In the genomic region with DNA sequence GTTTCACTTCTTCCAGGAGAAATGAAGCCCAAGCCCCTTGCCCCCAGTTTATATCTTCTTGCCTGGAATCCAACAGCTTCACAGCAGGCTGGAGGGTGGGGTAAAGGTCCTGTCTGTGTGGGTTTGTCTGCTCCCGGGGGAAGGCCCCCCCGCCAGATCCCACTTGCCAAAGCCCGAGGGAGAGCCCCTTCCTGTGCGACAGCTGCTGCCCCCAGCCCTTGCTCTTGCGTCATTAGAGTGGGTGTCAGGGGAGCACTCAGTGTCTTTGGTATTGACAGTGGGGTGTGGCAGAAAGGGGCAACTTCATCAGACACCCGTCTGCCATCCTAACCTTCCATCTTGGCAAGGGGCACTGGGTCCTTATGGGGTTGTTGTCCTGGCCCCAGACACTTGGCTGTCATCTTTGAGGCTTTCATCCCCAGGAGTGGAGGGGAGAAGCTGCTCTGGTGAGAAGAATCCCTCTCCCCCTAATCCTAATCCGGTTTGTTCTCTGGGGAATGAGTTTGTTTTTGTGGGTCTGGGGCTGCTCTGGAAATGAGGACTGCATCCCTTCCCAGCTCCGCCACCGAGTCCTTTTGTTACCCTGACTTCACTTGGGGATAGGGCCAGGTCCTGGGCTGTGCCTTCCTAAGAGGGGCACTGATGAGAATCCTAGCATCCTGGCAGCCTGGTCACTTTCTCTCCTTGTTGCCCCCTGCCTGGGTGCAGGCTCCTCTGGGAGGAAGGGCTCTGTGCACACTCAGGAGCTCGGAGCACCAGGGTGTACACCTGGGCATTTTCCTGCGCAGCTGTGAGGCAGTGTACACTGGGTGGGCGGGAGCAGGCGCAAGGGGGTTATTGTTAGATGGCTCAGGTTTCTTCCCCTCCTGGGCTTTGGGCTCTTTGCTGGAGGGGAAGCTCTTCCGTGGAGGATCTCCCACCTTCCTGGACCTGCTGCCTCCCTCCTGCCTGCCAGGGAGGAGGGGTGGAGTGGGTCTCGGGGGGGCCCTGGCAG, we compare ENCODE assay signal across 9 cellular contexts. TPM values are rescaled to one million over a fixed set of nuclear protein-coding genes. Genes with fewer than 3 reads are reported as not detected.
DNase-seq lines count a peak whose midpoint lies in the region; ATAC-seq, FAIRE-seq and TF ChIP-seq lines count a peak whose summit lies in the region.
"Had no signal": no experiment of that assay in that cellular context is flagged by ENCODE, and none has a peak within 500 bp of the region (broad histone marks: within the 10 kb centered on the region; RNA-seq: fewer than 3 reads in every experiment).

No MANE protein-coding gene starts in this region.

- WGBS in HepG2 (ENCODE audit: low lambda C conversion rate) = 40% methylated on average over 11 of the region's 15 CpGs
- 35% methylated on average over 9 of the region's 15 CpGs for WGBS in suprapubic skin

- no peak overlapping the region for H3K27ac Mint-ChIP-seq in T-helper 1 cell treated with Interleukin-12 subunit alpha and Interleukin-12 subunit beta and Interleukin-4 antibody, amounts not matched to agents 30 μg/mL and 1 μg/mL, for 36 hours
- peak overlapping the region; percentile 85 for H3K27ac Mint-ChIP-seq in astrocyte (ENCODE audit: unreplicated experiment)

- H3K4me1 Mint-ChIP-seq in T-helper 1 cell treated with Interleukin-12 subunit alpha and Interleukin-12 subunit beta and Interleukin-4 antibody, amounts not matched to agents 30 μg/mL and 1 μg/mL, for 36 hours (ENCODE audit: low read depth) = peaks cover 33% of the 10 kb centered on the region
- peaks cover 31% of the 10 kb centered on the region for H3K4me1 Mint-ChIP-seq in astrocyte (ENCODE audit: low read depth, unreplicated experiment)

- 0 out of 4 replicates have a peak, but pooled peaks of 1 of the 2 experiments have one; percentile 2 for TF ChIP-seq POLR2A in HepG2 (IDR thresholded peaks at IDR 0.05; ENCODE audit: insufficient read depth in 1 of 2, low read depth in 2 of 2, low read length in 2 of 2)
- TF ChIP-seq POLR2A in suprapubic skin (IDR thresholded peaks at IDR 0.05) = no peak

- H3K9ac ChIP-seq in astrocyte (ENCODE audit: low read length) = peak overlapping the region; percentile 88
- peak overlapping the region; percentile 76 for H3K9ac ChIP-seq in HepG2 (ENCODE audit: insufficient read depth, low read depth, low read length)

- H4K20me1 ChIP-seq in astrocyte (ENCODE audit: insufficient read depth, low read length) (peaks cover 56% of the 10 kb centered on the region), HepG2 (ENCODE audit: insufficient read depth, low read length) (peaks cover 16% of the 10 kb centered on the region)

- intact Hi-C loops in HepG2 (cut with micrococcal nuclease; ENCODE audit: unreplicated experiment) = loop anchor here (2.0 kb wide), 1 partner anchor 27 kb away; no protein-coding TSS in a partner anchor

- in situ Hi-C loops in HepG2 (cut with HindIII; ENCODE audit: extremely low pct_ligation_motif_present, low pct_unique_long_range_greater_than_20kb) = no loop called here

- DNase-seq in T-helper 1 cell (no peak), astrocyte (ENCODE audit: low read depth) (no peak), HepG2 (ENCODE audit: low spot score) (no peak), suprapubic skin (ENCODE audit: low spot score in 2 of 2) (no peak), cerebellum (ENCODE audit: low spot score) (no peak)
- DNase-seq: DND-41 had no signal

- H3K4me3 ChIP-seq in astrocyte (ENCODE audit: insufficient read depth, low read depth, low read length) (peak overlapping the region; percentile 63), HepG2 (replicated peaks in 1 of 3; ENCODE audit: insufficient read depth in 1 of 3, low read depth in 2 of 3, low read length in 3 of 3) (peak overlapping the region; percentile 79 to 88 (median 84)), suprapubic skin (peak overlapping the region; percentile 70)

- BruUV-seq in HepG2 (replicated peaks; lab: Mats Ljungman, UMichigan) = TSS peak; percentile 46

- TF ChIP-seq CTCF in astrocyte (IDR thresholded peaks at IDR 0.05; ENCODE audit: insufficient read depth, low read depth, low read length) (no peak), HepG2 (CRISPR knock-in tag; IDR thresholded peaks at IDR 0.05) (no peak), suprapubic skin (IDR thresholded peaks at IDR 0.05) (no peak)

- H3K9me3 Mint-ChIP-seq in T-helper 1 cell treated with Interleukin-12 subunit alpha and Interleukin-12 subunit beta and Interleukin-4 antibody, amounts not matched to agents 30 μg/mL and 1 μg/mL, for 36 hours = no peaks in the 10 kb centered on the region
- H3K9me3 Mint-ChIP-seq in astrocyte (ENCODE audit: unreplicated experiment) = no peaks in the 10 kb centered on the region

- H3K4me1 ChIP-seq in astrocyte (ENCODE audit: insufficient read depth, low read length) = peaks cover 64% of the 10 kb centered on the region
- H3K4me1 ChIP-seq in HepG2 (ENCODE audit: insufficient read depth, low read length) = peaks cover 68% of the 10 kb centered on the region
- H3K4me1 ChIP-seq in suprapubic skin = peaks cover 96% of the 10 kb centered on the region

- H3K4me3 Mint-ChIP-seq in T-helper 1 cell treated with Interleukin-12 subunit alpha and Interleukin-12 subunit beta and Interleukin-4 antibody, amounts not matched to agents 30 μg/mL and 1 μg/mL, for 36 hours = peak overlapping the region; percentile 51
- peak overlapping the region; percentile 93 for H3K4me3 Mint-ChIP-seq in astrocyte (ENCODE audit: unreplicated experiment)

- ATAC-seq in HepG2 (no peak), HG02973 (IDR thresholded peaks at IDR 0.05; ENCODE audit: unreplicated experiment) (no peak), HG03354 (IDR thresholded peaks at IDR 0.05; ENCODE audit: poor library complexity, severe bottlenecking, unreplicated experiment) (no peak)

- H3K27ac ChIP-seq in astrocyte (ENCODE audit: low read depth, low read length) = peak overlapping the region; percentile 51
- no peak overlapping the region for H3K27ac ChIP-seq in HepG2 (ENCODE audit: extremely low read length, insufficient read depth, low read length)
- peak overlapping the region; percentile 96 for H3K27ac ChIP-seq in suprapubic skin

- H3K36me3 ChIP-seq in astrocyte (ENCODE audit: insufficient read depth, low read length) (peaks cover 4% of the 10 kb centered on the region), HepG2 (replicated peaks in 1 of 2; ENCODE audit: control insufficient read depth in 1 of 2, insufficient read depth in 2 of 2, low read length in 2 of 2) (peaks cover 2 to 6% of the 10 kb centered on the region in 2 experiments; a peak in 3 of 5 replicates), suprapubic skin (no peaks in the 10 kb centered on the region)

- peaks cover 8% of the 10 kb centered on the region for H3K27me3 Mint-ChIP-seq in T-helper 1 cell treated with Interleukin-12 subunit alpha and Interleukin-12 subunit beta and Interleukin-4 antibody, amounts not matched to agents 30 μg/mL and 1 μg/mL, for 36 hours (ENCODE audit: low read depth)
- no peaks in the 10 kb centered on the region for H3K27me3 Mint-ChIP-seq in astrocyte (ENCODE audit: low read depth, unreplicated experiment)

- no peak for TF ChIP-seq RAD21 in HepG2 (CRISPR knock-in tag; IDR thresholded peaks at IDR 0.05)

- H3K9me3 ChIP-seq in astrocyte (ENCODE audit: insufficient read depth, low read depth, low read length) (no peaks in the 10 kb centered on the region), HepG2 (ENCODE audit: low read length) (no peaks in the 10 kb centered on the region), suprapubic skin (no peaks in the 10 kb centered on the region)

- no peak for FAIRE-seq in astrocyte (lab: Jason Lieb, UNC)
- FAIRE-seq in HepG2 (lab: Jason Lieb, UNC) = no peak

- H3K36me3 Mint-ChIP-seq in T-helper 1 cell treated with Interleukin-12 subunit alpha and Interleukin-12 subunit beta and Interleukin-4 antibody, amounts not matched to agents 30 μg/mL and 1 μg/mL, for 36 hours (ENCODE audit: low read depth) = peaks cover 14% of the 10 kb centered on the region
- peaks cover 4% of the 10 kb centered on the region for H3K36me3 Mint-ChIP-seq in astrocyte (ENCODE audit: low read depth, unreplicated experiment)

- no peak; a peak in 1 of 4 replicates for TF ChIP-seq EP300 in HepG2 (IDR thresholded peaks at IDR 0.05; ENCODE audit: low read depth in 2 of 2, low read length in 2 of 2)
- no peak for TF ChIP-seq EP300 in HepG2 (CRISPR knock-in tag; IDR thresholded peaks at IDR 0.05; ENCODE audit: borderline replicate concordance)
- no peak for TF ChIP-seq EP300 in suprapubic skin (IDR thresholded peaks at IDR 0.05)

- CTCF ChIA-PET in HepG2 (lab: Yijun Ruan, JAX; ENCODE audit: low intra/inter-chr PET ratio, low total read pairs) = no interaction called here

- H3K79me2 ChIP-seq in astrocyte (ENCODE audit: insufficient read depth, low read length) = peaks cover 66% of the 10 kb centered on the region
- peaks cover 35% of the 10 kb centered on the region for H3K79me2 ChIP-seq in HepG2 (ENCODE audit: insufficient read depth, low read length)

- H2AFZ ChIP-seq in astrocyte (ENCODE audit: low read depth, low read length) = no peak overlapping the region
- H2AFZ ChIP-seq in HepG2 (ENCODE audit: low read length) = no peak overlapping the region

- no peaks in the 10 kb centered on the region for H3K27me3 ChIP-seq in astrocyte (ENCODE audit: insufficient read depth, low read length)
- H3K27me3 ChIP-seq in HepG2 (ENCODE audit: control insufficient read depth in 1 of 2, insufficient read depth in 2 of 2, low read length in 2 of 2) = no peaks in the 10 kb centered on the region
- H3K27me3 ChIP-seq in suprapubic skin = no peaks in the 10 kb centered on the region

- H3K4me2 ChIP-seq in astrocyte (ENCODE audit: low read length) = peak overlapping the region; percentile 95
- peak overlapping the region; percentile 94 for H3K4me2 ChIP-seq in HepG2 (ENCODE audit: low read depth, low read length)

- POLR2A ChIA-PET in HepG2 (lab: Yijun Ruan, JAX) = interaction anchor here (0.8 to 6.6 kb wide), 12 partner anchors 9 to 1345 kb away, joined by 3 to 48 read pairs (median 6); partner anchors contain the start of genes EIF1 and RARA

RNA-seq across cellular contexts. Expression of gene GJD3, which starts 21.1 kb away (rescaled TPM):
- 0.34 and 0.43 TPM in 2 replicates for total RNA-seq in astrocyte
- total RNA-seq in HepG2 (2016; rRNA removed; fragmentation: Illumina TruSeq; extraction: Trizol) = not detected in 2 replicates
- total RNA-seq in HepG2 (2016; cell fraction: cytosol; rRNA removed; fragmentation: Illumina TruSeq; extraction: Trizol; ENCODE audit: low read depth) = not detected in 2 replicates
- total RNA-seq in HepG2 (2016; cell fraction: insoluble cytoplasmic fraction; rRNA removed; fragmentation: Illumina TruSeq; extraction: Trizol) = not detected in 2 replicates
- total RNA-seq in HepG2 (2016; cell fraction: membrane; rRNA removed; fragmentation: Illumina TruSeq; extraction: Trizol) = not detected in 2 replicates
- not detected in 2 replicates for total RNA-seq in HepG2 (2016; cell fraction: nucleus; rRNA removed; fragmentation: Illumina TruSeq; extraction: Trizol)
- polyA plus RNA-seq in HepG2 (2011; rRNA removed) = not detected in 2 replicates
- not detected in 2 replicates for polyA plus RNA-seq in HepG2 (2011; cell fraction: cytosol; rRNA removed)
- not detected in 2 replicates for polyA plus RNA-seq in HepG2 (2011; cell fraction: nucleus; rRNA removed)
- polyA plus RNA-seq in HepG2 (2012) = not detected in 2 replicates
- not detected in 2 replicates for polyA plus RNA-seq in HepG2 (2016; cell fraction: cytosol; fragmentation: Illumina TruSeq; extraction: Trizol; ENCODE audit: low read depth)
- polyA plus RNA-seq in HepG2 (2016; cell fraction: insoluble cytoplasmic fraction; fragmentation: Illumina TruSeq; extraction: Trizol; ENCODE audit: low read depth) = not detected in 2 replicates
- polyA plus RNA-seq in HepG2 (2016; cell fraction: membrane; fragmentation: Illumina TruSeq; extraction: Trizol; ENCODE audit: low read depth) = not detected in 2 replicates
- not detected in 2 replicates for polyA plus RNA-seq in HepG2 (2016; cell fraction: nucleus; fragmentation: Illumina TruSeq; extraction: Trizol; ENCODE audit: insufficient read depth, low read depth)
- polyA minus RNA-seq in HepG2 (2011; rRNA and poly(A)+ RNA removed; ENCODE audit: low replicate concordance) = not detected in 2 replicates
- not detected in 2 replicates for polyA minus RNA-seq in HepG2 (2011; cell fraction: cytosol; rRNA and poly(A)+ RNA removed)
- not detected in 2 replicates for polyA minus RNA-seq in HepG2 (2011; cell fraction: nucleus; rRNA and poly(A)+ RNA removed)
- 1 to 10 TPM in 1 of 4 donors, not detected in 3; 2.1 TPM for total RNA-seq in suprapubic skin
- total RNA-seq in cerebellum = 0.45 TPM

RNA-seq across cellular contexts. Expression of gene RARA, which starts 34.4 kb away (rescaled TPM):
- total RNA-seq in astrocyte = 37.6 and 38.8 TPM in 2 replicates
- 8.6 and 8.9 TPM in 2 replicates for total RNA-seq in HepG2 (2016; rRNA removed; fragmentation: Illumina TruSeq; extraction: Trizol)
- total RNA-seq in HepG2 (2016; cell fraction: cytosol; rRNA removed; fragmentation: Illumina TruSeq; extraction: Trizol; ENCODE audit: low read depth) = 3.2 and 3.7 TPM in 2 replicates
- total RNA-seq in HepG2 (2016; cell fraction: insoluble cytoplasmic fraction; rRNA removed; fragmentation: Illumina TruSeq; extraction: Trizol) = 6.7 and 9.5 TPM in 2 replicates
- total RNA-seq in HepG2 (2016; cell fraction: membrane; rRNA removed; fragmentation: Illumina TruSeq; extraction: Trizol) = 8.2 and 11.1 TPM in 2 replicates
- 6.0 and 7.0 TPM in 2 replicates for total RNA-seq in HepG2 (2016; cell fraction: nucleus; rRNA removed; fragmentation: Illumina TruSeq; extraction: Trizol)
- polyA plus RNA-seq in HepG2 (2011; rRNA removed) = 6.0 and 6.4 TPM in 2 replicates
- 2.2 and 3.8 TPM in 2 replicates for polyA plus RNA-seq in HepG2 (2011; cell fraction: cytosol; rRNA removed)
- polyA plus RNA-seq in HepG2 (2011; cell fraction: nucleus; rRNA removed) = 13.2 and 13.3 TPM in 2 replicates
- 15.4 and 16.1 TPM in 2 replicates for polyA plus RNA-seq in HepG2 (2012)
- 3.8 and 5.4 TPM in 2 replicates for polyA plus RNA-seq in HepG2 (2016; cell fraction: cytosol; fragmentation: Illumina TruSeq; extraction: Trizol; ENCODE audit: low read depth)
- polyA plus RNA-seq in HepG2 (2016; cell fraction: insoluble cytoplasmic fraction; fragmentation: Illumina TruSeq; extraction: Trizol; ENCODE audit: low read depth) = 12.7 and 17.8 TPM in 2 replicates
- polyA plus RNA-seq in HepG2 (2016; cell fraction: membrane; fragmentation: Illumina TruSeq; extraction: Trizol; ENCODE audit: low read depth) = 9.6 and 13.8 TPM in 2 replicates
- 19.0 and 19.4 TPM in 2 replicates for polyA plus RNA-seq in HepG2 (2016; cell fraction: nucleus; fragmentation: Illumina TruSeq; extraction: Trizol; ENCODE audit: insufficient read depth, low read depth)
- polyA minus RNA-seq in HepG2 (2011; rRNA and poly(A)+ RNA removed; ENCODE audit: low replicate concordance) = 6.4 and 11.7 TPM in 2 replicates
- 6.7 and 8.2 TPM in 2 replicates for polyA minus RNA-seq in HepG2 (2011; cell fraction: cytosol; rRNA and poly(A)+ RNA removed)
- polyA minus RNA-seq in HepG2 (2011; cell fraction: nucleus; rRNA and poly(A)+ RNA removed) = 5.2 and 6.7 TPM in 2 replicates
- 10 to 100 TPM; 19.4 to 32.1 (median 28.3) TPM for total RNA-seq in suprapubic skin
- 4.9 TPM for total RNA-seq in cerebellum

RNA-seq across cellular contexts. Expression of gene CDC6, which starts 55.7 kb away (rescaled TPM):
- total RNA-seq in astrocyte (6.4 and 14.4 TPM in 2 replicates), HepG2 (2016; rRNA removed; fragmentation: Illumina TruSeq; extraction: Trizol) (114 and 154 TPM in 2 replicates), suprapubic skin (1 to 10 TPM; 2.7 to 5.3 (median 3.3) TPM), cerebellum (8.5 TPM)
- 24.3 and 27.3 TPM in 2 replicates for total RNA-seq in HepG2 (2016; cell fraction: cytosol; rRNA removed; fragmentation: Illumina TruSeq; extraction: Trizol; ENCODE audit: low read depth)
- total RNA-seq in HepG2 (2016; cell fraction: insoluble cytoplasmic fraction; rRNA removed; fragmentation: Illumina TruSeq; extraction: Trizol) = 117 and 162 TPM in 2 replicates
- total RNA-seq in HepG2 (2016; cell fraction: membrane; rRNA removed; fragmentation: Illumina TruSeq; extraction: Trizol) = 42.3 and 51.8 TPM in 2 replicates
- 89.2 and 89.6 TPM in 2 replicates for total RNA-seq in HepG2 (2016; cell fraction: nucleus; rRNA removed; fragmentation: Illumina TruSeq; extraction: Trizol)
- 10.7 and 17.4 TPM in 2 replicates for polyA plus RNA-seq in HepG2 (2011; rRNA removed)
- 6.9 and 8.8 TPM in 2 replicates for polyA plus RNA-seq in HepG2 (2011; cell fraction: cytosol; rRNA removed)
- polyA plus RNA-seq in HepG2 (2011; cell fraction: nucleus; rRNA removed) = 9.6 and 11.4 TPM in 2 replicates
- polyA plus RNA-seq in HepG2 (2012) = 8.4 and 23.9 TPM in 2 replicates
- polyA plus RNA-seq in HepG2 (2016; cell fraction: cytosol; fragmentation: Illumina TruSeq; extraction: Trizol; ENCODE audit: low read depth) = 12.0 and 14.2 TPM in 2 replicates
- 133 and 135 TPM in 2 replicates for polyA plus RNA-seq in HepG2 (2016; cell fraction: insoluble cytoplasmic fraction; fragmentation: Illumina TruSeq; extraction: Trizol; ENCODE audit: low read depth)
- 15.3 and 18.9 TPM in 2 replicates for polyA plus RNA-seq in HepG2 (2016; cell fraction: membrane; fragmentation: Illumina TruSeq; extraction: Trizol; ENCODE audit: low read depth)
- polyA plus RNA-seq in HepG2 (2016; cell fraction: nucleus; fragmentation: Illumina TruSeq; extraction: Trizol; ENCODE audit: insufficient read depth, low read depth) = 98.6 and 99.5 TPM in 2 replicates
- polyA minus RNA-seq in HepG2 (2011; rRNA and poly(A)+ RNA removed; ENCODE audit: low replicate concordance) = 8.7 and 50.8 TPM in 2 replicates
- polyA minus RNA-seq in HepG2 (2011; cell fraction: cytosol; rRNA and poly(A)+ RNA removed) = 9.4 and 10.7 TPM in 2 replicates
- polyA minus RNA-seq in HepG2 (2011; cell fraction: nucleus; rRNA and poly(A)+ RNA removed) = 31.5 and 47.0 TPM in 2 replicates
